ENCODE assay signal across 1 cellular context in the genomic region with DNA sequence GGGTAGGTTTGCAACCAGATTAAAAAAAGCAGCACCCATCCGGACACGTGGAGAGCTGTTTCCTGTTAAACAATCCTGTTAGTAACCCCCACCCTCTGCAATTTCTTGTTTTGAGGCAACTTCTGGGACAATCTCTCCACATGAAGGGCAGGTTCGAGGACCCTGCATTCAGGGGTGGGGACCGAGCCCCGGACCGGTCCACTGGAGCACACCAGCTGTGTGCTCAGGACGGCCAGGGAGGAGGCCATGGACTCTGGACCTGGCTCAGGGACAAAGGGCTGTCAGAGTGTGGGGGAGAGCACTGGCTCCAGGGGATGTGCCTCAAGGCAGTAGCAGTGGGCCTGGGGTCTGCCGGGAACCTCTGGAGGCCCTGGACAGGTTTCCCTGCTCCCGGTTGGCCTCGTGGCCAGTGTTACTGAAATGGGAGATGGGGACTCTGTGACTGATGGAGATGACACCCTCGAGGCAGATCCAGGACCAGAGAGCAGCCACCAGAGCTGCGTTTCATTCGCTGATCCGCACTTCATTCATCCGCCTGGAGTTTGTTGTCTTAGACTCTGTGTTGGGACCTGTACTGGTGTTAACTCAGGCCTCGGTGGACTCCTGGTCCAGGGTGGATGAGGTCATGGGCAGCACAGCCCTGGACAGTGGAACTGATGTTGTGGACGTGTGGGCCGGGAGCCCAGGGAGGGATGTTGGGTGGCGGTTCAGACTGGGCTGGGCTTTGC.
TF ChIP-seq lines count a peak whose summit lies in the region.

No MANE protein-coding gene starts in this region.

TF ChIP-seq in GM23338, 12 proteins besides CTCF, POLR2A, EP300 and RAD21:
- TF ChIP-seq NANOG (IDR thresholded peaks at IDR 0.05; ENCODE audit: borderline replicate concordance) (no peak), STAT1 (IDR thresholded peaks at IDR 0.05; ENCODE audit: unreplicated experiment) (no peak), CREB1 (CRISPR knock-in tag; IDR thresholded peaks at IDR 0.05; ENCODE audit: low read depth) (no peak), POLR2AphosphoS5 (IDR thresholded peaks at IDR 0.05; ENCODE audit: low read depth) (no peak), ZNF331 (CRISPR knock-in tag; IDR thresholded peaks at IDR 0.05; ENCODE audit: low read depth) (no peak), EZH2phosphoT487 (IDR thresholded peaks at IDR 0.05; ENCODE audit: unreplicated experiment) (no peak), JUNB (IDR thresholded peaks at IDR 0.05; ENCODE audit: unreplicated experiment) (no peak), ZNF114 (CRISPR knock-in tag; IDR thresholded peaks at IDR 0.05) (no peak), EZH2 (IDR thresholded peaks at IDR 0.05; ENCODE audit: low read depth, unreplicated experiment) (no peak)
- TF ChIP-seq, protein P1, sequence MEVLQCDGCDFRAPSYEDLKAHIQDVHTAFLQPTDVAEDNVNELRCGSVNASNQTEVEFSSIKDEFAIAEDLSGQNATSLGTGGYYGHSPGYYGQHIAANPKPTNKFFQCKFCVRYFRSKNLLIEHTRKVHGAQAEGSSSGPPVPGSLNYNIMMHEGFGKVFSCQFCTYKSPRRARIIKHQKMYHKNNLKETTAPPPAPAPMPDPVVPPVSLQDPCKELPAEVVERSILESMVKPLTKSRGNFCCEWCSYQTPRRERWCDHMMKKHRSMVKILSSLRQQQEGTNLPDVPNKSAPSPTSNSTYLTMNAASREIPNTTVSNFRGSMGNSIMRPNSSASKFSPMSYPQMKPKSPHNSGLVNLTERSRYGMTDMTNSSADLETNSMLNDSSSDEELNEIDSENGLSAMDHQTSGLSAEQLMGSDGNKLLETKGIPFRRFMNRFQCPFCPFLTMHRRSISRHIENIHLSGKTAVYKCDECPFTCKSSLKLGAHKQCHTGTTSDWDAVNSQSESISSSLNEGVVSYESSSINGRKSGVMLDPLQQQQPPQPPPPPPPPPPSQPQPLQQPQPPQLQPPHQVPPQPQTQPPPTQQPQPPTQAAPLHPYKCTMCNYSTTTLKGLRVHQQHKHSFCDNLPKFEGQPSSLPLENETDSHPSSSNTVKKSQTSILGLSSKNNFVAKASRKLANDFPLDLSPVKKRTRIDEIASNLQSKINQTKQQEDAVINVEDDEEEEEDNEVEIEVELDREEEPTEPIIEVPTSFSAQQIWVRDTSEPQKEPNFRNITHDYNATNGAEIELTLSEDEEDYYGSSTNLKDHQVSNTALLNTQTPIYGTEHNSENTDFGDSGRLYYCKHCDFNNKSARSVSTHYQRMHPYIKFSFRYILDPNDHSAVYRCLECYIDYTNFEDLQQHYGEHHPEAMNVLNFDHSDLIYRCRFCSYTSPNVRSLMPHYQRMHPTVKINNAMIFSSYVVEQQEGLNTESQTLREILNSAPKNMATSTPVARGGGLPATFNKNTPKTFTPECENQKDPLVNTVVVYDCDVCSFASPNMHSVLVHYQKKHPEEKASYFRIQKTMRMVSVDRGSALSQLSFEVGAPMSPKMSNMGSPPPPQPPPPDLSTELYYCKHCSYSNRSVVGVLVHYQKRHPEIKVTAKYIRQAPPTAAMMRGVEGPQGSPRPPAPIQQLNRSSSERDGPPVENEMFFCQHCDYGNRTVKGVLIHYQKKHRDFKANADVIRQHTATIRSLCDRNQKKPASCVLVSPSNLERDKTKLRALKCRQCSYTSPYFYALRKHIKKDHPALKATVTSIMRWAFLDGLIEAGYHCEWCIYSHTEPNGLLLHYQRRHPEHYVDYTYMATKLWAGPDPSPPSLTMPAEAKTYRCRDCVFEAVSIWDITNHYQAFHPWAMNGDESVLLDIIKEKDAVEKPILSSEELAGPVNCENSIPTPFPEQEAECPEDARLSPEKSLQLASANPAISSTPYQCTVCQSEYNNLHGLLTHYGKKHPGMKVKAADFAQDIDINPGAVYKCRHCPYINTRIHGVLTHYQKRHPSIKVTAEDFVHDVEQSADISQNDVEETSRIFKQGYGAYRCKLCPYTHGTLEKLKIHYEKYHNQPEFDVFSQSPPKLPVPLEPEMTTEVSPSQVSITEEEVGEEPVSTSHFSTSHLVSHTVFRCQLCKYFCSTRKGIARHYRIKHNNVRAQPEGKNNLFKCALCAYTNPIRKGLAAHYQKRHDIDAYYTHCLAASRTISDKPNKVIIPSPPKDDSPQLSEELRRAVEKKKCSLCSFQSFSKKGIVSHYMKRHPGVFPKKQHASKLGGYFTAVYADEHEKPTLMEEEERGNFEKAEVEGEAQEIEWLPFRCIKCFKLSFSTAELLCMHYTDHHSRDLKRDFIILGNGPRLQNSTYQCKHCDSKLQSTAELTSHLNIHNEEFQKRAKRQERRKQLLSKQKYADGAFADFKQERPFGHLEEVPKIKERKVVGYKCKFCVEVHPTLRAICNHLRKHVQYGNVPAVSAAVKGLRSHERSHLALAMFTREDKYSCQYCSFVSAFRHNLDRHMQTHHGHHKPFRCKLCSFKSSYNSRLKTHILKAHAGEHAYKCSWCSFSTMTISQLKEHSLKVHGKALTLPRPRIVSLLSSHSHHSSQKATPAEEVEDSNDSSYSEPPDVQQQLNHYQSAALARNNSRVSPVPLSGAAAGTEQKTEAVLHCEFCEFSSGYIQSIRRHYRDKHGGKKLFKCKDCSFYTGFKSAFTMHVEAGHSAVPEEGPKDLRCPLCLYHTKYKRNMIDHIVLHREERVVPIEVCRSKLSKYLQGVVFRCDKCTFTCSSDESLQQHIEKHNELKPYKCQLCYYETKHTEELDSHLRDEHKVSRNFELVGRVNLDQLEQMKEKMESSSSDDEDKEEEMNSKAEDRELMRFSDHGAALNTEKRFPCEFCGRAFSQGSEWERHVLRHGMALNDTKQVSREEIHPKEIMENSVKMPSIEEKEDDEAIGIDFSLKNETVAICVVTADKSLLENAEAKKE (CRISPR knock-in tag; IDR thresholded peaks at IDR 0.05): no peak
- TF ChIP-seq, protein P2, sequence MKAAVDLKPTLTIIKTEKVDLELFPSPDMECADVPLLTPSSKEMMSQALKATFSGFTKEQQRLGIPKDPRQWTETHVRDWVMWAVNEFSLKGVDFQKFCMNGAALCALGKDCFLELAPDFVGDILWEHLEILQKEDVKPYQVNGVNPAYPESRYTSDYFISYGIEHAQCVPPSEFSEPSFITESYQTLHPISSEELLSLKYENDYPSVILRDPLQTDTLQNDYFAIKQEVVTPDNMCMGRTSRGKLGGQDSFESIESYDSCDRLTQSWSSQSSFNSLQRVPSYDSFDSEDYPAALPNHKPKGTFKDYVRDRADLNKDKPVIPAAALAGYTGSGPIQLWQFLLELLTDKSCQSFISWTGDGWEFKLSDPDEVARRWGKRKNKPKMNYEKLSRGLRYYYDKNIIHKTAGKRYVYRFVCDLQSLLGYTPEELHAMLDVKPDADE (IDR thresholded peaks at IDR 0.05): no peak
- TF ChIP-seq, protein P3, sequence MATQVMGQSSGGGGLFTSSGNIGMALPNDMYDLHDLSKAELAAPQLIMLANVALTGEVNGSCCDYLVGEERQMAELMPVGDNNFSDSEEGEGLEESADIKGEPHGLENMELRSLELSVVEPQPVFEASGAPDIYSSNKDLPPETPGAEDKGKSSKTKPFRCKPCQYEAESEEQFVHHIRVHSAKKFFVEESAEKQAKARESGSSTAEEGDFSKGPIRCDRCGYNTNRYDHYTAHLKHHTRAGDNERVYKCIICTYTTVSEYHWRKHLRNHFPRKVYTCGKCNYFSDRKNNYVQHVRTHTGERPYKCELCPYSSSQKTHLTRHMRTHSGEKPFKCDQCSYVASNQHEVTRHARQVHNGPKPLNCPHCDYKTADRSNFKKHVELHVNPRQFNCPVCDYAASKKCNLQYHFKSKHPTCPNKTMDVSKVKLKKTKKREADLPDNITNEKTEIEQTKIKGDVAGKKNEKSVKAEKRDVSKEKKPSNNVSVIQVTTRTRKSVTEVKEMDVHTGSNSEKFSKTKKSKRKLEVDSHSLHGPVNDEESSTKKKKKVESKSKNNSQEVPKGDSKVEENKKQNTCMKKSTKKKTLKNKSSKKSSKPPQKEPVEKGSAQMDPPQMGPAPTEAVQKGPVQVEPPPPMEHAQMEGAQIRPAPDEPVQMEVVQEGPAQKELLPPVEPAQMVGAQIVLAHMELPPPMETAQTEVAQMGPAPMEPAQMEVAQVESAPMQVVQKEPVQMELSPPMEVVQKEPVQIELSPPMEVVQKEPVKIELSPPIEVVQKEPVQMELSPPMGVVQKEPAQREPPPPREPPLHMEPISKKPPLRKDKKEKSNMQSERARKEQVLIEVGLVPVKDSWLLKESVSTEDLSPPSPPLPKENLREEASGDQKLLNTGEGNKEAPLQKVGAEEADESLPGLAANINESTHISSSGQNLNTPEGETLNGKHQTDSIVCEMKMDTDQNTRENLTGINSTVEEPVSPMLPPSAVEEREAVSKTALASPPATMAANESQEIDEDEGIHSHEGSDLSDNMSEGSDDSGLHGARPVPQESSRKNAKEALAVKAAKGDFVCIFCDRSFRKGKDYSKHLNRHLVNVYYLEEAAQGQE (IDR thresholded peaks at IDR 0.05; ENCODE audit: unreplicated experiment): no peak
